Comparison of ENCODE assay signal across 1 cellular context in the genomic region with DNA sequence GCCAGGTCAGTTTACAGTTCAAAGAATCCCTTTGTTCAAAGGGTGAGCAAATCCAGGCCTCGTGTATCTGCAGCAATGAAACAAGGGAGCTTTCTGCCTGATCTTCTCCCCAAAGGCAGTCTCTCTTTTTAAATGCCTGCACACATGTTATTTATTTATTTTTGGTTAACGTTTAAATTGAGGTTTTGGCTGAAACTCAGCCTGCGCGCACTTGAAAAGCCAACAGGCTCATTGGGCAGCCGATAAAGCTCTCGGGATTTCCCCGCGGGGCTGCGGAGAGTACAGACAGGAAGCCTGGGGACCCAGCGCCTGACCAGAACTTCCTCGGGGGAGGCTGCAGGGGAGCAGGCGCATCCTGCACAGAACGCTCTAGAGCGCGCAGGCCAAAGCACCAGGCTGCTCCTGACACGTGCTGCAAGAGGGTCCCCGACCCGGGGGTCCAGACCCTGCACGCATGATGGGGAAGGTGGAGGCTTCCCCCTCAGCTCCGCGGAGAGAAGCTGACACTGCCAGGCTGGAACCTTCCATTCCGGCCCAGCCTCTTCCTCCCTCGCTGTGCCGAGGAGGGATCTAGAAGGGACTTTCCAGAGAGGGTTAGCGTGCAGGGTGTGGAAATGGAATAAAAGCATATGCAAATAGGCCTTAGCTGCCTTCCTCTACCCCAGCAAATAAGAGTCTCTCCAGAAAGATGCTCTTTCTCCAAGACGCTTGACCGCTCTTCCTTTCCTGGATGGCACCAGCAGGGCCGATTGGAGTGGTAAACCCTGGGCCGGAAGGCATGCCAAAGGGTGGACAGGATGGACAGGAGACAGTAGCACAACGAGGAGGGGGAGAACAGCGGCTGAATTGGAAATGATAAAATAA.
TF ChIP-seq lines count a peak whose summit lies in the region.

No MANE protein-coding gene starts in this region.

TF ChIP-seq in HepG2, 621 proteins besides CTCF, POLR2A, EP300 and RAD21 (continued from another document and continues in another):
- TF ChIP-seq TIGD3 (CRISPR knock-in tag; IDR thresholded peaks at IDR 0.05; ENCODE audit: borderline replicate concordance) (no peak), KDM2A (CRISPR knock-in tag; IDR thresholded peaks at IDR 0.05; ENCODE audit: borderline replicate concordance, low read depth) (peak; percentile 86), ZNF614 (CRISPR knock-in tag; IDR thresholded peaks at IDR 0.05; ENCODE audit: borderline replicate concordance) (peak; percentile 63), POGZ (CRISPR knock-in tag; IDR thresholded peaks at IDR 0.05) (peak; percentile 82), ZNF644 (CRISPR knock-in tag; IDR thresholded peaks at IDR 0.05; ENCODE audit: low read depth) (0 out of 2 replicates have a peak, but pooled peaks have one; percentile 40), ZSCAN21 (CRISPR knock-in tag; IDR thresholded peaks at IDR 0.05; ENCODE audit: borderline replicate concordance) (no peak; the same call in 1 of the 2 replicates), ZBTB21 (CRISPR knock-in tag; IDR thresholded peaks at IDR 0.05) (0 out of 2 replicates have a peak, but pooled peaks have one; percentile 20), RXRB (CRISPR knock-in tag; IDR thresholded peaks at IDR 0.05; ENCODE audit: borderline replicate concordance) (peak; percentile 70), DPF2 (CRISPR knock-in tag; IDR thresholded peaks at IDR 0.05; ENCODE audit: borderline replicate concordance, low read depth) (peak; percentile 44; the same call in 1 of the 2 replicates), BRD4 (CRISPR knock-in tag; IDR thresholded peaks at IDR 0.05) (peak; percentile 51; the same call in 1 of the 2 replicates), HCFC1 (IDR thresholded peaks at IDR 0.05; ENCODE audit: low read depth, low read length) (no peak), SMAD3 (CRISPR knock-in tag; IDR thresholded peaks at IDR 0.05) (peak; percentile 77; the same call in 1 of the 2 replicates), ZBTB10 (CRISPR knock-in tag; IDR thresholded peaks at IDR 0.05; ENCODE audit: borderline replicate concordance) (peak; percentile 65), FOXO1 (CRISPR knock-in tag; IDR thresholded peaks at IDR 0.05) (0 out of 2 replicates have a peak, but pooled peaks have one; percentile 55), ZNF605 (CRISPR knock-in tag; IDR thresholded peaks at IDR 0.05) (peak; percentile 95), HMG20A (CRISPR knock-in tag; IDR thresholded peaks at IDR 0.05; ENCODE audit: borderline replicate concordance) (peak; percentile 81; the same call in 1 of the 2 replicates), YY1 (IDR thresholded peaks at IDR 0.05; ENCODE audit: insufficient read depth, insufficient replicate concordance, low read depth, low read length) (peak; percentile 58), HMGXB4 (CRISPR knock-in tag; IDR thresholded peaks at IDR 0.05; ENCODE audit: borderline replicate concordance in 1 of 2, low read depth in 1 of 2) (peak; percentile 72 to 74; a peak in 2 of 4 replicates), MIER2 (CRISPR knock-in tag; IDR thresholded peaks at IDR 0.05) (no peak), ATF3 (CRISPR knock-in tag; IDR thresholded peaks at IDR 0.05) (peak; percentile 21; the same call in 1 of the 2 replicates), FIP1L1 (IDR thresholded peaks at IDR 0.05; ENCODE audit: borderline replicate concordance, insufficient read depth, low read depth, low read length) (no peak), ASH2L (IDR thresholded peaks at IDR 0.05; ENCODE audit: insufficient read length, low read depth, low read length) (no peak), MAFK (conservative IDR thresholded peaks at IDR 0.05 in 1 of 2, IDR thresholded peaks at IDR 0.05 in 1 of 2; ENCODE audit: low read length in 2 of 2) (no peak), REXO4 (CRISPR knock-in tag; IDR thresholded peaks at IDR 0.05; ENCODE audit: borderline replicate concordance) (no peak), PCBP2 (optimal IDR thresholded peaks at IDR 0.05; ENCODE audit: low read depth, low read length, poor library complexity, severe bottlenecking) (no peak), TCF7L2 (IDR thresholded peaks at IDR 0.05; ENCODE audit: low read depth, low read length) (no peak), MIXL1 (CRISPR knock-in tag; IDR thresholded peaks at IDR 0.05) (peak; percentile 55; the same call in 1 of the 2 replicates), JUND (CRISPR knock-in tag; IDR thresholded peaks at IDR 0.05) (0 out of 2 replicates have a peak, but pooled peaks have one; percentile 28), TBX2 (CRISPR knock-in tag; IDR thresholded peaks at IDR 0.05; ENCODE audit: borderline replicate concordance) (peak; percentile 79), SMYD3 (CRISPR knock-in tag; IDR thresholded peaks at IDR 0.05) (0 out of 2 replicates have a peak, but pooled peaks have one; percentile 9), GATAD2A (CRISPR knock-in tag; IDR thresholded peaks at IDR 0.05) (peak; percentile 80), DR1 (CRISPR knock-in tag; IDR thresholded peaks at IDR 0.05) (peak; percentile 71), RFXAP (CRISPR knock-in tag; IDR thresholded peaks at IDR 0.05; ENCODE audit: borderline replicate concordance) (peak; percentile 72; the same call in 1 of the 2 replicates)
- TF ChIP-seq, protein P1, sequence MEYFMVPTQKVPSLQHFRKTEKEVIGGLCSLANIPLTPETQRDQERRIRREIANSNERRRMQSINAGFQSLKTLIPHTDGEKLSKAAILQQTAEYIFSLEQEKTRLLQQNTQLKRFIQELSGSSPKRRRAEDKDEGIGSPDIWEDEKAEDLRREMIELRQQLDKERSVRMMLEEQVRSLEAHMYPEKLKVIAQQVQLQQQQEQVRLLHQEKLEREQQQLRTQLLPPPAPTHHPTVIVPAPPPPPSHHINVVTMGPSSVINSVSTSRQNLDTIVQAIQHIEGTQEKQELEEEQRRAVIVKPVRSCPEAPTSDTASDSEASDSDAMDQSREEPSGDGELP (IDR thresholded peaks at IDR 0.05; ENCODE audit: borderline replicate concordance, low read depth): peak; percentile 47; the same call in 1 of the 2 replicates
- TF ChIP-seq, protein P2, sequence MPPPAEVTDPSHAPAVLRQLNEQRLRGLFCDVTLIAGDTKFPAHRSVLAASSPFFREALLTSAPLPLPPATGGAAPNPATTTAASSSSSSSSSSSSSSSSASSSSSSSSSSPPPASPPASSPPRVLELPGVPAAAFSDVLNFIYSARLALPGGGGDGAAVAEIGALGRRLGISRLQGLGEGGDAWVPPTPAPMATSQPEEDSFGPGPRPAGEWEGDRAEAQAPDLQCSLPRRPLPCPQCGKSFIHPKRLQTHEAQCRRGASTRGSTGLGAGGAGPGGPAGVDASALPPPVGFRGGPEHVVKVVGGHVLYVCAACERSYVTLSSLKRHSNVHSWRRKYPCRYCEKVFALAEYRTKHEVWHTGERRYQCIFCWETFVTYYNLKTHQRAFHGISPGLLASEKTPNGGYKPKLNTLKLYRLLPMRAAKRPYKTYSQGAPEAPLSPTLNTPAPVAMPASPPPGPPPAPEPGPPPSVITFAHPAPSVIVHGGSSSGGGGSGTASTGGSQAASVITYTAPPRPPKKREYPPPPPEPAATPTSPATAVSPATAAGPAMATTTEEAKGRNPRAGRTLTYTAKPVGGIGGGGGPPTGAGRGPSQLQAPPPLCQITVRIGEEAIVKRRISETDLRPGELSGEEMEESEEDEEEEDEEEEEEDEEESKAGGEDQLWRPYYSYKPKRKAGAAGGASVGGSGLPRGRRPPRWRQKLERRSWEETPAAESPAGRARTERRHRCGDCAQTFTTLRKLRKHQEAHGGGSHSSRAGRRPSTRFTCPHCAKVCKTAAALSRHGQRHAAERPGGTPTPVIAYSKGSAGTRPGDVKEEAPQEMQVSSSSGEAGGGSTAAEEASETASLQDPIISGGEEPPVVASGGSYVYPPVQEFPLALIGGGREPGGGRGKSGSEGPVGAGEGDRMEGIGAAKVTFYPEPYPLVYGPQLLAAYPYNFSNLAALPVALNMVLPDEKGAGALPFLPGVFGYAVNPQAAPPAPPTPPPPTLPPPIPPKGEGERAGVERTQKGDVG (CRISPR knock-in tag; IDR thresholded peaks at IDR 0.05; ENCODE audit: borderline replicate concordance): no peak; the same call in 1 of the 2 replicates
- TF ChIP-seq, protein P3, sequence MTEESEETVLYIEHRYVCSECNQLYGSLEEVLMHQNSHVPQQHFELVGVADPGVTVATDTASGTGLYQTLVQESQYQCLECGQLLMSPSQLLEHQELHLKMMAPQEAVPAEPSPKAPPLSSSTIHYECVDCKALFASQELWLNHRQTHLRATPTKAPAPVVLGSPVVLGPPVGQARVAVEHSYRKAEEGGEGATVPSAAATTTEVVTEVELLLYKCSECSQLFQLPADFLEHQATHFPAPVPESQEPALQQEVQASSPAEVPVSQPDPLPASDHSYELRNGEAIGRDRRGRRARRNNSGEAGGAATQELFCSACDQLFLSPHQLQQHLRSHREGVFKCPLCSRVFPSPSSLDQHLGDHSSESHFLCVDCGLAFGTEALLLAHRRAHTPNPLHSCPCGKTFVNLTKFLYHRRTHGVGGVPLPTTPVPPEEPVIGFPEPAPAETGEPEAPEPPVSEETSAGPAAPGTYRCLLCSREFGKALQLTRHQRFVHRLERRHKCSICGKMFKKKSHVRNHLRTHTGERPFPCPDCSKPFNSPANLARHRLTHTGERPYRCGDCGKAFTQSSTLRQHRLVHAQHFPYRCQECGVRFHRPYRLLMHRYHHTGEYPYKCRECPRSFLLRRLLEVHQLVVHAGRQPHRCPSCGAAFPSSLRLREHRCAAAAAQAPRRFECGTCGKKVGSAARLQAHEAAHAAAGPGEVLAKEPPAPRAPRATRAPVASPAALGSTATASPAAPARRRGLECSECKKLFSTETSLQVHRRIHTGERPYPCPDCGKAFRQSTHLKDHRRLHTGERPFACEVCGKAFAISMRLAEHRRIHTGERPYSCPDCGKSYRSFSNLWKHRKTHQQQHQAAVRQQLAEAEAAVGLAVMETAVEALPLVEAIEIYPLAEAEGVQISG (CRISPR knock-in tag; IDR thresholded peaks at IDR 0.05): peak; percentile 83
- TF ChIP-seq, protein P4, sequence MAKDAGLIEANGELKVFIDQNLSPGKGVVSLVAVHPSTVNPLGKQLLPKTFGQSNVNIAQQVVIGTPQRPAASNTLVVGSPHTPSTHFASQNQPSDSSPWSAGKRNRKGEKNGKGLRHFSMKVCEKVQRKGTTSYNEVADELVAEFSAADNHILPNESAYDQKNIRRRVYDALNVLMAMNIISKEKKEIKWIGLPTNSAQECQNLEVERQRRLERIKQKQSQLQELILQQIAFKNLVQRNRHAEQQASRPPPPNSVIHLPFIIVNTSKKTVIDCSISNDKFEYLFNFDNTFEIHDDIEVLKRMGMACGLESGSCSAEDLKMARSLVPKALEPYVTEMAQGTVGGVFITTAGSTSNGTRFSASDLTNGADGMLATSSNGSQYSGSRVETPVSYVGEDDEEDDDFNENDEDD (CRISPR knock-in tag; IDR thresholded peaks at IDR 0.05; ENCODE audit: borderline replicate concordance): peak; percentile 78; the same call in 1 of the 2 replicates
- TF ChIP-seq, protein P5, sequence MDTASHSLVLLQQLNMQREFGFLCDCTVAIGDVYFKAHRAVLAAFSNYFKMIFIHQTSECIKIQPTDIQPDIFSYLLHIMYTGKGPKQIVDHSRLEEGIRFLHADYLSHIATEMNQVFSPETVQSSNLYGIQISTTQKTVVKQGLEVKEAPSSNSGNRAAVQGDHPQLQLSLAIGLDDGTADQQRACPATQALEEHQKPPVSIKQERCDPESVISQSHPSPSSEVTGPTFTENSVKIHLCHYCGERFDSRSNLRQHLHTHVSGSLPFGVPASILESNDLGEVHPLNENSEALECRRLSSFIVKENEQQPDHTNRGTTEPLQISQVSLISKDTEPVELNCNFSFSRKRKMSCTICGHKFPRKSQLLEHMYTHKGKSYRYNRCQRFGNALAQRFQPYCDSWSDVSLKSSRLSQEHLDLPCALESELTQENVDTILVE (CRISPR knock-in tag; IDR thresholded peaks at IDR 0.05): no peak; the same call in none of the 2 replicates
